ENCODE assay signal across 8 cellular contexts in genomic region chr16:9047689-9048301, GRCh38. TPM values are rescaled to one million over a fixed set of nuclear protein-coding genes. Genes with fewer than 3 reads are reported as not detected.
A peak's percentile ranks its signal among the peaks of the same experiment; 100 is the strongest.
DNase-seq lines count a peak whose midpoint lies in the region; ATAC-seq and TF ChIP-seq lines count a peak whose summit lies in the region.

No MANE protein-coding gene starts in this region.

- peaks cover 7% of the 10 kb centered on the region for H3K27me3 Mint-ChIP-seq in activated naive CD8-positive, alpha-beta T cell treated with anti-CD3 and anti-CD28 coated beads for 36 hours
- no peaks in the 10 kb centered on the region for H3K27me3 Mint-ChIP-seq in progenitor cell of endocrine pancreas

- intact Hi-C loops in cardiac septum (cut with DNase I) (loop anchor here (5.0 kb wide), 1 partner anchor 40 kb away; no protein-coding TSS in a partner anchor), uterus (cut with DNase I; ENCODE audit: low total_unique reads) (no loop called here)

- peaks cover 10% of the 10 kb centered on the region for H3K36me3 Mint-ChIP-seq in activated naive CD8-positive, alpha-beta T cell treated with anti-CD3 and anti-CD28 coated beads for 36 hours
- H3K36me3 Mint-ChIP-seq in progenitor cell of endocrine pancreas (ENCODE audit: insufficient read depth) = no peaks in the 10 kb centered on the region

- no peaks in the 10 kb centered on the region for H3K79me2 ChIP-seq in ACC112 (ENCODE audit: control insufficient read depth, insufficient read depth, low read length, unreplicated experiment)

- DNase-seq in RPMI7951 (ENCODE audit: low read depth) = peak; percentile 99
- DNase-seq in activated naive CD8-positive, alpha-beta T cell treated with anti-CD3 and anti-CD28 coated beads for 36 hours = peak; percentile 65
- peak; percentile 93 for DNase-seq in cardiac septum (ENCODE audit: low spot score)
- no peak for DNase-seq in progenitor cell of endocrine pancreas (ENCODE audit: low spot score, unreplicated experiment)
- DNase-seq in uterus = peak; percentile 80 to 87

- peaks cover 4% of the 10 kb centered on the region; the same call in 1 of the 2 replicates for H3K36me3 ChIP-seq in ACC112 (ENCODE audit: insufficient read depth, low read length)
- H3K36me3 ChIP-seq in uterus = no peaks in the 10 kb centered on the region

- no peak for TF ChIP-seq CTCF in progenitor cell of endocrine pancreas (IDR thresholded peaks at IDR 0.05; ENCODE audit: unreplicated experiment)
- no peak for TF ChIP-seq CTCF in uterus (IDR thresholded peaks at IDR 0.05)

- ATAC-seq in GM18867 (IDR thresholded peaks at IDR 0.05; ENCODE audit: unreplicated experiment) (peak; percentile 75), HG03432 (IDR thresholded peaks at IDR 0.05; ENCODE audit: unreplicated experiment) (peak; percentile 93)

- peaks cover 34% of the 10 kb centered on the region for H3K4me1 Mint-ChIP-seq in activated naive CD8-positive, alpha-beta T cell treated with anti-CD3 and anti-CD28 coated beads for 36 hours
- peaks cover 4% of the 10 kb centered on the region for H3K4me1 Mint-ChIP-seq in progenitor cell of endocrine pancreas (ENCODE audit: low read depth)

- H3K4me1 ChIP-seq in ACC112 (ENCODE audit: control insufficient read depth, insufficient read depth, low read length, unreplicated experiment) = peaks cover 29% of the 10 kb centered on the region
- H3K4me1 ChIP-seq in uterus = no peaks in the 10 kb centered on the region

- no peaks in the 10 kb centered on the region for H3K9me3 ChIP-seq in uterus

- TF ChIP-seq POLR2A in uterus (IDR thresholded peaks at IDR 0.05) = no peak

- H3K4me3 ChIP-seq in ACC112 (ENCODE audit: low read depth, low read length) = 0 out of 2 replicates have a peak overlapping the region, but pooled peaks have one; percentile 28
- no peak overlapping the region for H3K4me3 ChIP-seq in uterus

- peak overlapping the region; percentile 88 for H3K27ac ChIP-seq in ACC112 (ENCODE audit: low read depth, low read length)
- H3K27ac ChIP-seq in uterus = peak overlapping the region; percentile 65 to 68

- no peaks in the 10 kb centered on the region for H3K27me3 ChIP-seq in ACC112 (ENCODE audit: insufficient read depth, low read length)
- H3K27me3 ChIP-seq in uterus = no peaks in the 10 kb centered on the region

- H3K27ac Mint-ChIP-seq in activated naive CD8-positive, alpha-beta T cell treated with anti-CD3 and anti-CD28 coated beads for 36 hours = peak overlapping the region; percentile 37
- peak overlapping the region; percentile 84 for H3K27ac Mint-ChIP-seq in progenitor cell of endocrine pancreas

- peaks cover 15% of the 10 kb centered on the region for H3K9me3 Mint-ChIP-seq in activated naive CD8-positive, alpha-beta T cell treated with anti-CD3 and anti-CD28 coated beads for 36 hours
- no peaks in the 10 kb centered on the region for H3K9me3 Mint-ChIP-seq in progenitor cell of endocrine pancreas (ENCODE audit: low read depth)

- no peak overlapping the region for H2AFZ ChIP-seq in ACC112 (ENCODE audit: low read length, unreplicated experiment)

- no peak overlapping the region for H3K4me3 Mint-ChIP-seq in activated naive CD8-positive, alpha-beta T cell treated with anti-CD3 and anti-CD28 coated beads for 36 hours
- no peak overlapping the region for H3K4me3 Mint-ChIP-seq in progenitor cell of endocrine pancreas (ENCODE audit: low read depth)

RNA-seq across cellular contexts. Expression of gene HAPSTR1, which starts 43.6 kb away (rescaled TPM):
- total RNA-seq in RPMI7951 (2014; rRNA removed; shearing (Covaris generic)) = 32.6 and 35.9 TPM in 2 replicates
- 10 to 100 TPM; 64.5 to 65.5 TPM for total RNA-seq in activated naive CD8-positive, alpha-beta T cell treated with anti-CD3 and anti-CD28 coated beads for 36 hours
- total RNA-seq in cardiac septum = 59.6 TPM
- 77.6 and 79.7 TPM in 2 replicates for total RNA-seq in progenitor cell of endocrine pancreas
- total RNA-seq in uterus = 100 to 1,000 TPM in 1 of 4 donors, 10 to 100 TPM in 3; 16.1 to 113 (median 45.9) TPM
